In the genomic region with DNA sequence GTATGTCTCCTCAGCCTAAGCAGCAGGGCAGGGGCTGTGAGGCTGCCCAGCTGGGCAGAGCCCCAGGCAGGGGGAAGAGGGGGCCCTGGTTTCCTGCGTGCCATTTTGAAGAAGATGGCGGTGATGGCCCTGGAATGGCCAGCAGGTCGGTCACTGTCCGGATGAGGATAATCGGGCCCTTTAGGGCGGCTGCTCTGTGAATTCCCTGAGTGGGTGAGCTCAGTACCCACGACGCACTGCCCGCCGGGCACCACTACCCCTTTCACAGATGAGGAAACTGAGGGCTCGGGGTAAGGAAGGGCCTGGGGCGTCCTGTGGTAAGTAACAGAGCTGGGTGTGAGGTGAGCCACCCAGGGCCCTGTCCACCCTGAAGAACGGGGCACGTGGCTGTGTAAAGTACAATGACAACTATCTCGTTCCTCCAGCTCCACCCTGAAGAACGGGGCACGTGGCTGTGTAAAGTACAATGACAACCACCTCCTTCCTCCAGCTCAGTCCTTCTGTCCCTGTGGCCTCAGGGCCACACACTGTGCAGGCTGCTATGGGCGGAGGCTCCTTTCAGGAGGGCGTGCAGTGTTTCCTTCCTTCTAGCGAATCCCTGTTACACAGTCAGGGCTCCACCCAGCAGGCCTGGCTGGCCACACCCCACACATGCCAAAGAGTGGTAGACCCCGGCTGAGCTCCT, we compare ENCODE assay signal across 13 cellular contexts. TPM values are rescaled to one million over a fixed set of nuclear protein-coding genes. Genes with fewer than 3 reads are reported as not detected.
A peak's percentile ranks its signal among the peaks of the same experiment; 100 is the strongest.
DNase-seq lines count a peak whose midpoint lies in the region; ATAC-seq, FAIRE-seq and TF ChIP-seq lines count a peak whose summit lies in the region.
"Had no signal": no experiment of that assay in that cellular context is flagged by ENCODE, and none has a peak within 500 bp of the region (broad histone marks: within the 10 kb centered on the region; RNA-seq: fewer than 3 reads in every experiment).

No MANE protein-coding gene starts in this region.

- peaks cover 31% of the 10 kb centered on the region for H3K36me3 Mint-ChIP-seq in activated naive CD8-positive, alpha-beta T cell treated with anti-CD3 and anti-CD28 coated beads, Interleukin-2, amount 50 U/mL, for 24 hours (ENCODE audit: low read depth)

- FAIRE-seq in HTR-8/SVneo (lab: Jason Lieb, UNC): peak; percentile 68

- H3K9me3 Mint-ChIP-seq in activated naive CD8-positive, alpha-beta T cell treated with anti-CD3 and anti-CD28 coated beads, Interleukin-2, amount 50 U/mL, for 24 hours: no peaks in the 10 kb centered on the region
- H3K9me3 Mint-ChIP-seq: stimulated activated naive B cell treated with anti-CD40 and anti-IgM and Interleukin-4, amounts not matched to agents 10 μg/mL and 1 μg/mL and 100 μg/mL, for 72 hours had no signal

- ATAC-seq in activated naive CD8-positive, alpha-beta T cell treated with anti-CD3 and anti-CD28 coated beads, Interleukin-2, amount 50 U/mL, for 24 hours: peak; percentile 34
- peak; percentile 7 to 36 (median 13) for ATAC-seq in right lobe of liver

- 0 out of 2 replicates have a peak overlapping the region, but pooled peaks have one; percentile 12 for H3K4me2 ChIP-seq in BLaER1

- no peak for TF ChIP-seq CTCF in right lobe of liver (IDR thresholded peaks at IDR 0.05)

- DNase-seq in HTR-8/SVneo (ENCODE audit: insufficient read length, low spot score) (no peak), right lobe of liver (peak in 1 of 3 donors; percentile 21), T-helper 9 cell (no peak), mesenteric fat pad (ENCODE audit: low spot score) (no peak), DMS53 treated with DMSO at 0.1 percent for 48 hours (lab: John Stamatoyannopoulos, UW; ENCODE audit: unreplicated experiment) (no peak), cerebellar cortex (ENCODE audit: low spot score) (no peak)
- DNase-seq in activated naive CD8-positive, alpha-beta T cell treated with anti-CD3 and anti-CD28 coated beads, Interleukin-2, amount 50 U/mL, for 24 hours: no peak
- DNase-seq: NCI-H524; stimulated activated CD4-positive, alpha-beta T cell treated with anti-CD3 and anti-CD28 coated beads, Interleukin-2, amount 100 ng/mL, for 24 hours; stimulated activated naive B cell treated with anti-CD40 and anti-IgM and Interleukin-4, amounts not matched to agents 10 μg/mL and 1 μg/mL and 100 μg/mL, for 72 hours had no signal

- H3K4me1 Mint-ChIP-seq in activated naive CD8-positive, alpha-beta T cell treated with anti-CD3 and anti-CD28 coated beads, Interleukin-2, amount 50 U/mL, for 24 hours: peaks cover 11% of the 10 kb centered on the region

- H3K9ac ChIP-seq in BLaER1: no peak overlapping the region

- no peak overlapping the region for H3K4me3 Mint-ChIP-seq in activated naive CD8-positive, alpha-beta T cell treated with anti-CD3 and anti-CD28 coated beads, Interleukin-2, amount 50 U/mL, for 24 hours
- H3K4me3 Mint-ChIP-seq: stimulated activated naive B cell treated with anti-CD40 and anti-IgM and Interleukin-4, amounts not matched to agents 10 μg/mL and 1 μg/mL and 100 μg/mL, for 72 hours had no signal

- H3K27ac ChIP-seq in BLaER1 (no peak overlapping the region), right lobe of liver (no peak overlapping the region)
- H3K27ac ChIP-seq: HL-60 had no signal

- intact Hi-C loops in right lobe of liver (cut with DNase I): no loop called here

- H3K27me3 Mint-ChIP-seq in activated naive CD8-positive, alpha-beta T cell treated with anti-CD3 and anti-CD28 coated beads, Interleukin-2, amount 50 U/mL, for 24 hours: no peaks in the 10 kb centered on the region
- H3K27me3 Mint-ChIP-seq: stimulated activated naive B cell treated with anti-CD40 and anti-IgM and Interleukin-4, amounts not matched to agents 10 μg/mL and 1 μg/mL and 100 μg/mL, for 72 hours had no signal

- no peak for TF ChIP-seq POLR2A in right lobe of liver (IDR thresholded peaks at IDR 0.05)

- H3K27ac Mint-ChIP-seq in activated naive CD8-positive, alpha-beta T cell treated with anti-CD3 and anti-CD28 coated beads, Interleukin-2, amount 50 U/mL, for 24 hours: no peak overlapping the region
- H3K27ac Mint-ChIP-seq: progenitor cell of endocrine pancreas had no signal

- H3K9me3 ChIP-seq in BLaER1: no peaks in the 10 kb centered on the region
- no peaks in the 10 kb centered on the region for H3K9me3 ChIP-seq in right lobe of liver

- peaks cover 50% of the 10 kb centered on the region for H3K36me3 ChIP-seq in BLaER1
- no peaks in the 10 kb centered on the region for H3K36me3 ChIP-seq in right lobe of liver

- H3K4me1 ChIP-seq in BLaER1: peaks cover 54% of the 10 kb centered on the region
- H3K4me1 ChIP-seq in right lobe of liver: peaks cover 0 to 7% (median 2%) of the 10 kb centered on the region in 4 donors

- H3K4me3 ChIP-seq in BLaER1 (no peak overlapping the region), right lobe of liver (no peak overlapping the region)

- 100% methylated on average over 2 of the region's 21 CpGs for WGBS in right lobe of liver (ENCODE audit: insufficient coverage, low coverage, low lambda C conversion rate, missing lambda C conversion rate)

- H3K27me3 ChIP-seq in BLaER1 (no peaks in the 10 kb centered on the region), right lobe of liver (no peaks in the 10 kb centered on the region)

- H4K20me1 ChIP-seq in BLaER1: 0 out of 2 replicates have a peak, but pooled peaks cover 9% of the 10 kb centered on the region

RNA-seq across cellular contexts. Expression of a gene that starts 23.2 kb away (rescaled TPM):
- total RNA-seq in right lobe of liver (10 to 100 TPM; 12.9 to 61.8 (median 36.6) TPM), mesenteric fat pad (131 TPM)

RNA-seq across cellular contexts. Expression of a gene that starts 24.0 kb away (rescaled TPM):
- 100 to 1,000 TPM in 3 of 6 experiments, 10 to 100 TPM in 3; 54.3 to 195 (median 140) TPM for total RNA-seq in right lobe of liver
- total RNA-seq in mesenteric fat pad: 161 TPM

RNA-seq across cellular contexts. Expression of a gene that starts 42.4 kb away (rescaled TPM):
- total RNA-seq in right lobe of liver (10 to 100 TPM; 15.0 to 27.9 (median 17.1) TPM), mesenteric fat pad (31.8 TPM)
